1 cellular context compared by ENCODE assay signal in the genomic region with DNA sequence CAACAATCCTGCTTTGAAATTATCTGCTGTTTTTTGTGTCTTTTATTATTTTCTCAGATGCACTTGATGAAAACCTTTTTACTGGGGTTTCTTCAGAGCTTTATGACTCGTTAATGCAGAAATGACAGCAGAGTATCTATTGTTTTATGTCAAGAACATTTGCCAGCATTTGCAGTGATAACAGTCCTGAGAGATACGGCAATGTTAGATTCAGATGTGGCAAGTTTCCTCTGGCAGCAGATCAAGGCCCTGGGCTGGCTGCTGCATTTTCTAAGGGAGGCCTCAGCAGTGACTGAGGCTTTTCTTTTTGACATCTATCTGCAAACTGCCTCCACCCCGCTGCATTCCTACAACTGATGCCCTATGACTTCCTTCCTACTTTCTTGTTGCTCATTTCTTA.
TF ChIP-seq lines count a peak whose summit lies in the region.

No MANE protein-coding gene starts in this region.

TF ChIP-seq in IMR-90, 13 proteins besides CTCF, POLR2A, EP300 and RAD21:
- TF ChIP-seq RCOR1 (IDR thresholded peaks at IDR 0.05; ENCODE audit: insufficient replicate concordance, low read length) (no peak), NFE2L2 (IDR thresholded peaks at IDR 0.05; ENCODE audit: low read depth, low read length) (no peak), MXI1 (IDR thresholded peaks at IDR 0.05; ENCODE audit: borderline replicate concordance, low read depth, low read length) (no peak), CHD1 (IDR thresholded peaks at IDR 0.05; ENCODE audit: low read depth, low read length) (no peak), SMC3 (IDR thresholded peaks at IDR 0.05; ENCODE audit: low read depth, low read length) (no peak), MAZ (IDR thresholded peaks at IDR 0.05; ENCODE audit: borderline replicate concordance, low read depth, low read length) (no peak), MAFK (IDR thresholded peaks at IDR 0.05; ENCODE audit: low read depth, low read length) (no peak), RFX5 (IDR thresholded peaks at IDR 0.05; ENCODE audit: low read depth, low read length) (no peak), BHLHE40 (IDR thresholded peaks at IDR 0.05; ENCODE audit: low read depth, low read length) (no peak), USF2 (IDR thresholded peaks at IDR 0.05; ENCODE audit: low read depth, low read length) (no peak), CEBPB (IDR thresholded peaks at IDR 0.05; ENCODE audit: low read depth, low read length) (no peak), ELK1 (IDR thresholded peaks at IDR 0.05; ENCODE audit: borderline replicate concordance, low read depth, low read length) (no peak), FOS (IDR thresholded peaks at IDR 0.05; ENCODE audit: low read depth, low read length) (no peak)
